Comparison of ENCODE assay signal across 1 cellular context in genomic region chr16:66845080-66845410, GRCh38.
TF ChIP-seq lines count a peak whose summit lies in the region.

No MANE protein-coding gene starts in this region.

TF ChIP-seq in GM23338, 12 proteins besides CTCF, POLR2A, EP300 and RAD21 (continued from another document):
- TF ChIP-seq, protein P1, sequence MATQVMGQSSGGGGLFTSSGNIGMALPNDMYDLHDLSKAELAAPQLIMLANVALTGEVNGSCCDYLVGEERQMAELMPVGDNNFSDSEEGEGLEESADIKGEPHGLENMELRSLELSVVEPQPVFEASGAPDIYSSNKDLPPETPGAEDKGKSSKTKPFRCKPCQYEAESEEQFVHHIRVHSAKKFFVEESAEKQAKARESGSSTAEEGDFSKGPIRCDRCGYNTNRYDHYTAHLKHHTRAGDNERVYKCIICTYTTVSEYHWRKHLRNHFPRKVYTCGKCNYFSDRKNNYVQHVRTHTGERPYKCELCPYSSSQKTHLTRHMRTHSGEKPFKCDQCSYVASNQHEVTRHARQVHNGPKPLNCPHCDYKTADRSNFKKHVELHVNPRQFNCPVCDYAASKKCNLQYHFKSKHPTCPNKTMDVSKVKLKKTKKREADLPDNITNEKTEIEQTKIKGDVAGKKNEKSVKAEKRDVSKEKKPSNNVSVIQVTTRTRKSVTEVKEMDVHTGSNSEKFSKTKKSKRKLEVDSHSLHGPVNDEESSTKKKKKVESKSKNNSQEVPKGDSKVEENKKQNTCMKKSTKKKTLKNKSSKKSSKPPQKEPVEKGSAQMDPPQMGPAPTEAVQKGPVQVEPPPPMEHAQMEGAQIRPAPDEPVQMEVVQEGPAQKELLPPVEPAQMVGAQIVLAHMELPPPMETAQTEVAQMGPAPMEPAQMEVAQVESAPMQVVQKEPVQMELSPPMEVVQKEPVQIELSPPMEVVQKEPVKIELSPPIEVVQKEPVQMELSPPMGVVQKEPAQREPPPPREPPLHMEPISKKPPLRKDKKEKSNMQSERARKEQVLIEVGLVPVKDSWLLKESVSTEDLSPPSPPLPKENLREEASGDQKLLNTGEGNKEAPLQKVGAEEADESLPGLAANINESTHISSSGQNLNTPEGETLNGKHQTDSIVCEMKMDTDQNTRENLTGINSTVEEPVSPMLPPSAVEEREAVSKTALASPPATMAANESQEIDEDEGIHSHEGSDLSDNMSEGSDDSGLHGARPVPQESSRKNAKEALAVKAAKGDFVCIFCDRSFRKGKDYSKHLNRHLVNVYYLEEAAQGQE (IDR thresholded peaks at IDR 0.05; ENCODE audit: unreplicated experiment), result no peak
- TF ChIP-seq, protein P2, sequence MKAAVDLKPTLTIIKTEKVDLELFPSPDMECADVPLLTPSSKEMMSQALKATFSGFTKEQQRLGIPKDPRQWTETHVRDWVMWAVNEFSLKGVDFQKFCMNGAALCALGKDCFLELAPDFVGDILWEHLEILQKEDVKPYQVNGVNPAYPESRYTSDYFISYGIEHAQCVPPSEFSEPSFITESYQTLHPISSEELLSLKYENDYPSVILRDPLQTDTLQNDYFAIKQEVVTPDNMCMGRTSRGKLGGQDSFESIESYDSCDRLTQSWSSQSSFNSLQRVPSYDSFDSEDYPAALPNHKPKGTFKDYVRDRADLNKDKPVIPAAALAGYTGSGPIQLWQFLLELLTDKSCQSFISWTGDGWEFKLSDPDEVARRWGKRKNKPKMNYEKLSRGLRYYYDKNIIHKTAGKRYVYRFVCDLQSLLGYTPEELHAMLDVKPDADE (IDR thresholded peaks at IDR 0.05), result no peak
- TF ChIP-seq EZH2phosphoT487 (IDR thresholded peaks at IDR 0.05; ENCODE audit: unreplicated experiment) (no peak), EZH2 (IDR thresholded peaks at IDR 0.05; ENCODE audit: low read depth, unreplicated experiment) (no peak), JUNB (IDR thresholded peaks at IDR 0.05; ENCODE audit: unreplicated experiment) (no peak), ZNF114 (CRISPR knock-in tag; IDR thresholded peaks at IDR 0.05) (no peak), NANOG (IDR thresholded peaks at IDR 0.05; ENCODE audit: borderline replicate concordance) (no peak), ZNF331 (CRISPR knock-in tag; IDR thresholded peaks at IDR 0.05; ENCODE audit: low read depth) (no peak)
